13 cellular contexts compared by ENCODE assay signal in the genomic region with DNA sequence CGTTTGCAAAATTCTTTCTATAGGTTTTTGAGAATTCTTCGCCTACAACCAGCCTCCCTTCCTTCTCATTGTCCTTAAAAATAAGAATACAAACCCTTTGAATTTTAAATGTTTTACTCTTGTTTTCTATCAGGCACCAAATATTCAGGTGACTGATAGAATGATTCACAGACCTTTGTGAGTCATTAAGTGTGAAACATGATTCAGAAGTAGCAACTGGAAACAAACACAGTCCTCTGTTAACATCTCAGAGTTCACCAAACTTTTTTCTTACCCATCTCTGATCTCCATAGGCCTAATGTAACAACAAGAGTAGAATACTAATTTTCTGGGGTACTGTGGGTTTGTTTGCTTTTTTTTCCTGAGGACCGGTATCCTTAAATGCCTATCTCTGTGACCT.
DNase-seq lines count a peak whose midpoint lies in the region; TF ChIP-seq lines count a peak whose summit lies in the region.
"Had no signal": no experiment of that assay in that cellular context is flagged by ENCODE, and none has a peak within 500 bp of the region (broad histone marks: within the 10 kb centered on the region; RNA-seq: fewer than 3 reads in every experiment).

No MANE protein-coding gene starts in this region.

- no peaks in the 10 kb centered on the region for H3K27me3 Mint-ChIP-seq in endodermal cell (ENCODE audit: insufficient read depth)
- H3K27me3 Mint-ChIP-seq: natural killer cell treated with Interleukin-12 subunit alpha and Interleukin-12 subunit beta and Interleukin-15 and Interleukin-18, amount 100 ng/mL, for 72 hours had no signal

- H3K4me3 ChIP-seq in endodermal cell (ENCODE audit: low read length) (no peak overlapping the region), skeletal muscle cell (ENCODE audit: low read depth, low read length) (no peak overlapping the region), hepatocyte (no peak overlapping the region)
- H3K4me3 ChIP-seq: SJCRH30, testis had no signal

- no peaks in the 10 kb centered on the region for H3K79me2 ChIP-seq in hepatocyte

- peaks cover 4% of the 10 kb centered on the region for H3K36me3 Mint-ChIP-seq in endodermal cell (ENCODE audit: low read depth)
- H3K36me3 Mint-ChIP-seq: natural killer cell treated with Interleukin-12 subunit alpha and Interleukin-12 subunit beta and Interleukin-15 and Interleukin-18, amount 100 ng/mL, for 72 hours had no signal

- DNase-seq in DMS53 (lab: John Stamatoyannopoulos, UW) (peak; percentile 28), DMS53 treated with DMSO at 0.1 percent for 48 hours (lab: John Stamatoyannopoulos, UW; ENCODE audit: unreplicated experiment) (no peak), NCI-H226 (peak; percentile 52), endodermal cell (no peak), skeletal muscle cell (ENCODE audit: low read depth) (peak; percentile 10), KBM-7 (no peak), SKM-1 (lab: John Stamatoyannopoulos, UW; ENCODE audit: unreplicated experiment) (no peak), hepatocyte (ENCODE audit: low spot score) (no peak)
- DNase-seq: activated CD8-positive, alpha-beta memory T cell treated with anti-CD3 and anti-CD28 coated beads for 24 hours; SJCRH30; testis had no signal

- H3K9ac ChIP-seq in endodermal cell (ENCODE audit: extremely low read depth, low read length, poor library complexity, severe bottlenecking) = no peak overlapping the region

- H3K36me3 ChIP-seq in endodermal cell (ENCODE audit: control insufficient read depth, insufficient read depth, low read length) = no peaks in the 10 kb centered on the region
- H3K36me3 ChIP-seq in hepatocyte (replicated peaks; ENCODE audit: insufficient read depth, low read depth) = no peaks in the 10 kb centered on the region
- H3K36me3 ChIP-seq: SJCRH30 had no signal

- H2AFZ ChIP-seq in hepatocyte = no peak overlapping the region

- no peaks in the 10 kb centered on the region for H3K27me3 ChIP-seq in endodermal cell (ENCODE audit: control insufficient read depth, insufficient read depth, low read length, poor library complexity, severe bottlenecking)
- no peaks in the 10 kb centered on the region for H3K27me3 ChIP-seq in hepatocyte
- H3K27me3 ChIP-seq: SJCRH30, testis had no signal

- TF ChIP-seq CTCF in endodermal cell (conservative IDR thresholded peaks at IDR 0.05) (no peak), hepatocyte (IDR thresholded peaks at IDR 0.05; ENCODE audit: poor library complexity) (no peak)

- H3K27ac ChIP-seq in endodermal cell (ENCODE audit: low read depth, low read length) (no peak overlapping the region), hepatocyte (no peak overlapping the region)
- H3K27ac ChIP-seq: 22Rv1, SJCRH30, testis had no signal

- H3K4me3 Mint-ChIP-seq in endodermal cell = no peak overlapping the region
- H3K4me3 Mint-ChIP-seq: natural killer cell treated with Interleukin-12 subunit alpha and Interleukin-12 subunit beta and Interleukin-15 and Interleukin-18, amount 100 ng/mL, for 72 hours had no signal

- H3K27ac Mint-ChIP-seq in endodermal cell = peak overlapping the region; percentile 78
- H3K27ac Mint-ChIP-seq: natural killer cell treated with Interleukin-12 subunit alpha and Interleukin-12 subunit beta and Interleukin-15 and Interleukin-18, amount 100 ng/mL, for 72 hours had no signal

- no peak overlapping the region for H3K4me2 ChIP-seq in hepatocyte

- H4K20me1 ChIP-seq in hepatocyte (ENCODE audit: insufficient read depth, poor library complexity, severe bottlenecking) = no peaks in the 10 kb centered on the region

- no peaks in the 10 kb centered on the region for H3K9me2 ChIP-seq in hepatocyte (replicated peaks; ENCODE audit: insufficient read depth)

- H3K9me3 Mint-ChIP-seq in endodermal cell = peaks cover 3% of the 10 kb centered on the region
- H3K9me3 Mint-ChIP-seq: natural killer cell treated with Interleukin-12 subunit alpha and Interleukin-12 subunit beta and Interleukin-15 and Interleukin-18, amount 100 ng/mL, for 72 hours had no signal

- H3K9me3 ChIP-seq in endodermal cell (ENCODE audit: control insufficient read depth, low read length) (peaks cover 4% of the 10 kb centered on the region), hepatocyte (ENCODE audit: low read depth) (no peaks in the 10 kb centered on the region)
- H3K9me3 ChIP-seq: SJCRH30, testis had no signal

- in situ Hi-C loops in KBM-7 (cut with MboI; ENCODE audit: low pct_unique_long_range_greater_than_20kb, low sequenced_read_pairs) = no loop called here

- WGBS in endodermal cell (ENCODE audit: insufficient coverage in 1 of 2, insufficient read length in 1 of 2), 2 experiments = 25 to 75% methylated on average over 1 to 3 of the region's 3 CpGs
- 90% methylated on average over 3 of the region's 3 CpGs for WGBS in hepatocyte (ENCODE audit: low lambda C conversion rate, missing lambda C conversion rate)

- H3K4me1 Mint-ChIP-seq in endodermal cell = peaks cover 21% of the 10 kb centered on the region

- H3K4me1 ChIP-seq in endodermal cell (ENCODE audit: control insufficient read depth, insufficient read depth, low read length) (peaks cover 3% of the 10 kb centered on the region), hepatocyte (ENCODE audit: insufficient read depth) (no peaks in the 10 kb centered on the region)
- H3K4me1 ChIP-seq: SJCRH30, testis had no signal

Comparison
In these comparisons a context has a peak if more than half of its experiments do, and no peak if none do; other contexts are left out.
1. DNase-seq: peak in DMS53 (single experiment), NCI-H226 (single experiment) and skeletal muscle cell (single experiment); none in DMS53 treated with DMSO at 0.1 percent for 48 hours (single experiment), endodermal cell (single experiment), KBM-7 (single experiment), SKM-1 (single experiment) and hepatocyte (single experiment).